2 cellular contexts compared by ENCODE assay signal in genomic region chrX:129235903-129236302, GRCh38.
TF ChIP-seq lines count a peak whose summit lies in the region.

No MANE protein-coding gene starts in this region.

TF ChIP-seq in SK-N-SH, 30 proteins besides CTCF, POLR2A, EP300 and RAD21 (continued from another document):
- no peak for TF ChIP-seq ZBTB33 (IDR thresholded peaks at IDR 0.05; ENCODE audit: borderline replicate concordance, low read depth)
- TF ChIP-seq USF1 (IDR thresholded peaks at IDR 0.05; ENCODE audit: borderline replicate concordance, low read depth): no peak
- TF ChIP-seq YY1 (IDR thresholded peaks at IDR 0.05; ENCODE audit: low read depth): no peak
- TF ChIP-seq GABPA (IDR thresholded peaks at IDR 0.05; ENCODE audit: low read depth): no peak

TF ChIP-seq in SK-N-SH treated with all-trans-retinoic acid at 6 μM for 48 hours, 23 proteins besides CTCF, POLR2A, EP300 and RAD21 (continued from another document):
- TF ChIP-seq PATZ1 (CRISPR knock-in tag; IDR thresholded peaks at IDR 0.05; ENCODE audit: borderline replicate concordance): no peak
- TF ChIP-seq ZNF565 (CRISPR knock-in tag; conservative IDR thresholded peaks at IDR 0.05; ENCODE audit: low read depth): no peak
- TF ChIP-seq ARNTL (CRISPR knock-in tag; IDR thresholded peaks at IDR 0.05; ENCODE audit: borderline replicate concordance, low read depth): no peak
- TF ChIP-seq TSHZ2 (CRISPR knock-in tag; IDR thresholded peaks at IDR 0.05): no peak
- no peak for TF ChIP-seq TOX (CRISPR knock-in tag; IDR thresholded peaks at IDR 0.05; ENCODE audit: borderline replicate concordance)
- no peak for TF ChIP-seq BACH2 (CRISPR knock-in tag; IDR thresholded peaks at IDR 0.05; ENCODE audit: borderline replicate concordance)
